In genomic region chr1:30823627-30823968, GRCh38 we compare ENCODE assay signal across 8 cellular contexts.
DNase-seq lines count a peak whose midpoint lies in the region; ATAC-seq and TF ChIP-seq lines count a peak whose summit lies in the region.

No MANE protein-coding gene starts in this region.

- DNase-seq in activated CD4-positive, alpha-beta T cell treated with anti-CD3 and anti-CD28 coated beads for 36 hours, result no peak
- DNase-seq in activated CD4-positive, alpha-beta T cell treated with anti-CD3 and anti-CD28 coated beads, Interleukin-2, amount 50 U/mL, for 1 hour, result no peak
- DNase-seq in caudate nucleus (lab: John Stamatoyannopoulos, UW) (peak in 4 of 61 donors; percentile 28 to 72 (median 54)), mesothelial cell of epicardium (ENCODE audit: low spot score in 2 of 2, unreplicated experiment in 2 of 2) (no peak), type B pancreatic cell (ENCODE audit: extremely low spot score, unreplicated experiment) (no peak), AG08395 (ENCODE audit: low spot score) (no peak), NCI-H128 (lab: John Stamatoyannopoulos, UW; ENCODE audit: unreplicated experiment) (no peak)

- CTCF ChIA-PET in activated CD4-positive, alpha-beta T cell treated with anti-CD3 and anti-CD28 coated beads for 36 hours (lab: Charles Lee), result interaction anchor here (0.6 to 1.2 kb wide), 2 partner anchors 10 to 21 kb away, joined by 3 to 6 read pairs; no protein-coding TSS in a partner anchor

- H3K36me3 Mint-ChIP-seq in activated CD4-positive, alpha-beta T cell treated with anti-CD3 and anti-CD28 coated beads for 36 hours (ENCODE audit: low read depth), result no peaks in the 10 kb centered on the region
- H3K36me3 Mint-ChIP-seq in mesothelial cell of epicardium (no peaks in the 10 kb centered on the region), type B pancreatic cell (no peaks in the 10 kb centered on the region)

- peak overlapping the region; percentile 93 for H3K27ac ChIP-seq in caudate nucleus (ENCODE audit: low read depth, low read length)

- peak overlapping the region; percentile 61 for H3K4me3 Mint-ChIP-seq in activated CD4-positive, alpha-beta T cell treated with anti-CD3 and anti-CD28 coated beads for 36 hours
- H3K4me3 Mint-ChIP-seq in mesothelial cell of epicardium (peak overlapping the region; percentile 77), type B pancreatic cell (peak overlapping the region; percentile 89)

- POLR2A ChIA-PET in activated CD4-positive, alpha-beta T cell treated with anti-CD3 and anti-CD28 coated beads for 36 hours (lab: Charles Lee), result interaction anchor here (0.6 to 0.7 kb wide), 2 partner anchors 15 to 202 kb away, joined by 3 to 4 read pairs; no protein-coding TSS in a partner anchor

- intact Hi-C loops in activated CD4-positive, alpha-beta T cell treated with anti-CD3 and anti-CD28 coated beads for 36 hours (cut with DNase I, micrococcal nuclease), result no loop called here

- no peak for TF ChIP-seq CTCF in mesothelial cell of epicardium (IDR thresholded peaks at IDR 0.05; ENCODE audit: unreplicated experiment)
- TF ChIP-seq CTCF in type B pancreatic cell (conservative IDR thresholded peaks at IDR 0.05), result no peak

- ATAC-seq in activated CD4-positive, alpha-beta T cell treated with anti-CD3 and anti-CD28 coated beads for 36 hours, result no peak
- no peak for ATAC-seq in GM19467 (IDR thresholded peaks at IDR 0.05; ENCODE audit: unreplicated experiment)

- peaks cover 24% of the 10 kb centered on the region for H3K4me1 Mint-ChIP-seq in activated CD4-positive, alpha-beta T cell treated with anti-CD3 and anti-CD28 coated beads for 36 hours
- H3K4me1 Mint-ChIP-seq in mesothelial cell of epicardium, result peaks cover 35% of the 10 kb centered on the region
- H3K4me1 Mint-ChIP-seq in type B pancreatic cell (ENCODE audit: unreplicated experiment), result peaks cover 34% of the 10 kb centered on the region

- no peaks in the 10 kb centered on the region for H3K9me3 Mint-ChIP-seq in activated CD4-positive, alpha-beta T cell treated with anti-CD3 and anti-CD28 coated beads for 36 hours (ENCODE audit: low read depth)
- H3K9me3 Mint-ChIP-seq in mesothelial cell of epicardium, result no peaks in the 10 kb centered on the region
- no peaks in the 10 kb centered on the region for H3K9me3 Mint-ChIP-seq in type B pancreatic cell

- H3K27ac Mint-ChIP-seq in activated CD4-positive, alpha-beta T cell treated with anti-CD3 and anti-CD28 coated beads for 36 hours, result no peak overlapping the region
- peak overlapping the region; percentile 99 for H3K27ac Mint-ChIP-seq in mesothelial cell of epicardium
- H3K27ac Mint-ChIP-seq in type B pancreatic cell, result peak overlapping the region; percentile 84

- H3K27me3 Mint-ChIP-seq in activated CD4-positive, alpha-beta T cell treated with anti-CD3 and anti-CD28 coated beads for 36 hours, result peaks cover 44% of the 10 kb centered on the region
- H3K27me3 Mint-ChIP-seq in mesothelial cell of epicardium (ENCODE audit: low read depth) (peaks cover 15% of the 10 kb centered on the region), type B pancreatic cell (peaks cover 51% of the 10 kb centered on the region)
